In the genomic region with DNA sequence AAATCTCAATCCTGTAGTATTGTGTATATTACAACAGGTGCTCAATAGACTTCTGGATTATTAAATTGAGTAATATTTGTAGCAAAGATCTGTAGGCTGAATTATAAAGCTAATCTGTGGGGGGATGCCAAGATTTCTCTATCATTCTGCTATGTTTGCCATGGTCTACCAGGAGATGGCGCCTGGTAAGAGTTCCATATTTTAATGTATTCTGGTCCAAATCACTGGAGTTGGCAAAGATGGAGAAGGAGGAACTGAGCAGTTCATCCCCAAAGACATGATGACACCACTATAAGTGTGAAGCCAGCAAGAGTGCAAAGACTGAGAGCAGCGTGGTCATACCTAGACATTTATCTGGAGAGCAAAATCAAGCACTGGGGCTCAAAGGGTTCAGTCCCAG, we compare ENCODE assay signal across 13 cellular contexts.
DNase-seq lines count a peak whose midpoint lies in the region; ATAC-seq, FAIRE-seq and TF ChIP-seq lines count a peak whose summit lies in the region.
"Had no signal": no experiment of that assay in that cellular context is flagged by ENCODE, and none has a peak within 500 bp of the region (broad histone marks: within the 10 kb centered on the region; RNA-seq: fewer than 3 reads in every experiment).

No MANE protein-coding gene starts in this region.

- DNase-seq in DMS 273 (lab: John Stamatoyannopoulos, UW; ENCODE audit: unreplicated experiment) (peak; percentile 44), DMS 273 treated with DMSO at 0.1 percent for 48 hours (lab: John Stamatoyannopoulos, UW) (no peak), HT1080 (ENCODE audit: low read depth) (peak; percentile 27), left lobe of liver (ENCODE audit: low spot score) (no peak), globus pallidus (ENCODE audit: low spot score) (no peak), urothelium cell line (ENCODE audit: low spot score) (no peak)
- DNase-seq: cortex of kidney, SJCRH30 had no signal

- peak; percentile 30 for ATAC-seq in SK-N-SH treated with all-trans-retinoic acid at 6 μM for 48 hours
- peak; percentile 54 for ATAC-seq in left lobe of liver
- no peak for ATAC-seq in HG02884 (IDR thresholded peaks at IDR 0.05; ENCODE audit: unreplicated experiment)
- ATAC-seq: stimulated activated effector memory CD8-positive, alpha-beta T cell treated with anti-CD3 and anti-CD28 coated beads, Interleukin-12 subunit alpha, Interleukin-12 subunit beta, amount 100 ng/mL, for 72 hours had no signal

- no peak for FAIRE-seq in urothelium cell line (lab: Jason Lieb, UNC)
- FAIRE-seq: A204.1, islet of Langerhans had no signal

TF ChIP-seq in SK-N-SH treated with all-trans-retinoic acid at 6 μM for 48 hours, 23 proteins besides CTCF, POLR2A, EP300 and RAD21:
- TF ChIP-seq ZNF8 (CRISPR knock-in tag; IDR thresholded peaks at IDR 0.05) (no peak), TCF4 (CRISPR knock-in tag; IDR thresholded peaks at IDR 0.05; ENCODE audit: borderline replicate concordance) (no peak), GLIS3 (CRISPR knock-in tag; IDR thresholded peaks at IDR 0.05) (no peak), ZFP30 (CRISPR knock-in tag; IDR thresholded peaks at IDR 0.05) (no peak), ISL1 (CRISPR knock-in tag; IDR thresholded peaks at IDR 0.05) (no peak), CSDC2 (CRISPR knock-in tag; IDR thresholded peaks at IDR 0.05) (no peak), SNAI2 (CRISPR knock-in tag; IDR thresholded peaks at IDR 0.05) (no peak), RARB (CRISPR knock-in tag; IDR thresholded peaks at IDR 0.05) (no peak), ZFP3 (CRISPR knock-in tag; IDR thresholded peaks at IDR 0.05) (no peak), ESRRG (CRISPR knock-in tag; IDR thresholded peaks at IDR 0.05) (no peak), TSHZ2 (CRISPR knock-in tag; IDR thresholded peaks at IDR 0.05) (no peak), ZC3H10 (CRISPR knock-in tag; IDR thresholded peaks at IDR 0.05) (no peak)
- TF ChIP-seq, protein P1, sequence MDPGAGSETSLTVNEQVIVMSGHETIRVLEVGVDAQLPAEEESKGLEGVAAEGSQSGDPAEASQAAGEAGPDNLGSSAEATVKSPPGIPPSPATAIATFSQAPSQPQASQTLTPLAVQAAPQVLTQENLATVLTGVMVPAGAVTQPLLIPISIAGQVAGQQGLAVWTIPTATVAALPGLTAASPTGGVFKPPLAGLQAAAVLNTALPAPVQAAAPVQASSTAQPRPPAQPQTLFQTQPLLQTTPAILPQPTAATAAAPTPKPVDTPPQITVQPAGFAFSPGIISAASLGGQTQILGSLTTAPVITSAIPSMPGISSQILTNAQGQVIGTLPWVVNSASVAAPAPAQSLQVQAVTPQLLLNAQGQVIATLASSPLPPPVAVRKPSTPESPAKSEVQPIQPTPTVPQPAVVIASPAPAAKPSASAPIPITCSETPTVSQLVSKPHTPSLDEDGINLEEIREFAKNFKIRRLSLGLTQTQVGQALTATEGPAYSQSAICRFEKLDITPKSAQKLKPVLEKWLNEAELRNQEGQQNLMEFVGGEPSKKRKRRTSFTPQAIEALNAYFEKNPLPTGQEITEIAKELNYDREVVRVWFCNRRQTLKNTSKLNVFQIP (CRISPR knock-in tag; IDR thresholded peaks at IDR 0.05; ENCODE audit: borderline replicate concordance, low read depth): no peak
- TF ChIP-seq, protein P2, sequence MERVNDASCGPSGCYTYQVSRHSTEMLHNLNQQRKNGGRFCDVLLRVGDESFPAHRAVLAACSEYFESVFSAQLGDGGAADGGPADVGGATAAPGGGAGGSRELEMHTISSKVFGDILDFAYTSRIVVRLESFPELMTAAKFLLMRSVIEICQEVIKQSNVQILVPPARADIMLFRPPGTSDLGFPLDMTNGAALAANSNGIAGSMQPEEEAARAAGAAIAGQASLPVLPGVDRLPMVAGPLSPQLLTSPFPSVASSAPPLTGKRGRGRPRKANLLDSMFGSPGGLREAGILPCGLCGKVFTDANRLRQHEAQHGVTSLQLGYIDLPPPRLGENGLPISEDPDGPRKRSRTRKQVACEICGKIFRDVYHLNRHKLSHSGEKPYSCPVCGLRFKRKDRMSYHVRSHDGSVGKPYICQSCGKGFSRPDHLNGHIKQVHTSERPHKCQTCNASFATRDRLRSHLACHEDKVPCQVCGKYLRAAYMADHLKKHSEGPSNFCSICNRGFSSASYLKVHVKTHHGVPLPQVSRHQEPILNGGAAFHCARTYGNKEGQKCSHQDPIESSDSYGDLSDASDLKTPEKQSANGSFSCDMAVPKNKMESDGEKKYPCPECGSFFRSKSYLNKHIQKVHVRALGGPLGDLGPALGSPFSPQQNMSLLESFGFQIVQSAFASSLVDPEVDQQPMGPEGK (CRISPR knock-in tag; IDR thresholded peaks at IDR 0.05; ENCODE audit: borderline replicate concordance): no peak

Comparison
In these comparisons a context has a peak if more than half of its experiments do, and no peak if none do; other contexts are left out.
1. DNase-seq: peak in DMS 273 (single experiment) and HT1080 (single experiment); none in DMS 273 treated with DMSO at 0.1 percent for 48 hours (single experiment), left lobe of liver (single experiment), globus pallidus (single experiment) and urothelium cell line (single experiment).